Comparison of ENCODE assay signal across 18 cellular contexts in the genomic region with DNA sequence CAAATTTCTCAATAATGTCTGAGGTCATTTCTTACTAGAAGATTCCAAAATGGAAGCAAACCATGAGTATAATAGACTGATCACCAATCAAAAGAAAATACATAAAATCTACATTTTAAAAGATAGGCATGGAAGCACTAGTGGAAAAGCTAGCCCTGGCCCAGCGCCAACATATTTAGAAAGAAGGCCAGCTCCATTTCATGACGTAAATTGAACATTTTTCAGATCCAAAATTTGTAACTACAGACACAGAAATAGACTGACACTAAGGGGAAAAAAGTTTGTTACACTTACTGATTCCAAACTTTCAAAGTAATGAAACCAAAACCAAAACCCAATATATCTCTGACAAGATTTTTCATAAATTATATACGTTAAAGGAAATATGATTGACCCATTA.
DNase-seq lines count a peak whose midpoint lies in the region; ATAC-seq and TF ChIP-seq lines count a peak whose summit lies in the region.
"Had no signal": no experiment of that assay in that cellular context is flagged by ENCODE, and none has a peak within 500 bp of the region (broad histone marks: within the 10 kb centered on the region; RNA-seq: fewer than 3 reads in every experiment).

No MANE protein-coding gene starts in this region.

- H3K9me3 ChIP-seq in adrenal gland (replicated peaks in 1 of 3) (no peaks in the 10 kb centered on the region), right atrium auricular region (no peaks in the 10 kb centered on the region), testis (no peaks in the 10 kb centered on the region)
- H3K9me3 ChIP-seq: BLaER1 treated with 17β-estradiol and CSF1 and Interleukin-3, amounts not matched to agents 10 nM and 100 nM had no signal

- H3K36me3 ChIP-seq in adrenal gland (replicated peaks in 1 of 2) (no peaks in the 10 kb centered on the region), right atrium auricular region (no peaks in the 10 kb centered on the region), testis (ENCODE audit: low read depth, missing control alignments) (no peaks in the 10 kb centered on the region)
- H3K36me3 ChIP-seq: BLaER1 treated with 17β-estradiol and CSF1 and Interleukin-3, amounts not matched to agents 10 nM and 100 nM had no signal

- WGBS in adrenal gland, 4 donors, result 41 to 54% (median 51%) methylated on average over 3 of the region's 3 CpGs
- 72 to 73% methylated on average over 3 of the region's 3 CpGs for WGBS in testis, 2 donors

- ATAC-seq in HG02588 (IDR thresholded peaks at IDR 0.05; ENCODE audit: unreplicated experiment), result no peak
- ATAC-seq: GM23338, HCT116, PC-3 had no signal

- no peaks in the 10 kb centered on the region for H3K27me3 ChIP-seq in adrenal gland
- no peaks in the 10 kb centered on the region for H3K27me3 ChIP-seq in right atrium auricular region
- H3K27me3 ChIP-seq in testis, result no peaks in the 10 kb centered on the region
- H3K27me3 ChIP-seq: BLaER1 treated with 17β-estradiol and CSF1 and Interleukin-3, amounts not matched to agents 10 nM and 100 nM had no signal

- TF ChIP-seq CTCF in adrenal gland (IDR thresholded peaks at IDR 0.05) (no peak), right atrium auricular region (IDR thresholded peaks at IDR 0.05) (no peak), testis (IDR thresholded peaks at IDR 0.05) (no peak)

- DNase-seq in adrenal gland (peak in 6 of 7 donors; percentile 39 to 68 (median 62)), fibroblast of peridontal ligament (ENCODE audit: extremely low read depth) (peak; percentile 31), right atrium auricular region (ENCODE audit: low spot score) (peak; percentile 74), testis (peak; percentile 23), cerebellum (ENCODE audit: low spot score) (no peak)
- DNase-seq in activated CD4-positive, alpha-beta T cell treated with anti-CD3 and anti-CD28 coated beads for 48 hours, result no peak
- DNase-seq: CD8-positive, alpha-beta memory T cell; DMS79; NCI-H1417 treated with DMSO at 0.1 percent for 48 hours; NCI-H2029; NCI-H510A; NCI-H774; PC-3 had no signal

- no peak overlapping the region for H3K4me3 ChIP-seq in adrenal gland
- no peak overlapping the region for H3K4me3 ChIP-seq in right atrium auricular region
- H3K4me3 ChIP-seq in testis, result no peak overlapping the region
- H3K4me3 ChIP-seq: BLaER1 treated with 17β-estradiol and CSF1 and Interleukin-3, amounts not matched to agents 10 nM and 100 nM; GM23338 had no signal

- no peak overlapping the region for H3K27ac ChIP-seq in adrenal gland
- H3K27ac ChIP-seq in right atrium auricular region, result peak overlapping the region in 1 of 2 donors; percentile 21
- H3K27ac ChIP-seq in testis, result no peak overlapping the region
- H3K27ac ChIP-seq: BLaER1 treated with 17β-estradiol and CSF1 and Interleukin-3, amounts not matched to agents 10 nM and 100 nM; RWPE1 had no signal

- no peak for TF ChIP-seq POLR2A in adrenal gland (IDR thresholded peaks at IDR 0.05)
- no peak for TF ChIP-seq POLR2A in testis (IDR thresholded peaks at IDR 0.05)

- intact Hi-C loops in adrenal gland (cut with DNase I), result no loop called here
- intact Hi-C loops in testis (cut with DNase I; ENCODE audit: low total_unique reads), result no loop called here

- H3K4me1 ChIP-seq in adrenal gland (replicated peaks in 1 of 2), result peaks cover 0 to 5% of the 10 kb centered on the region in 2 donors
- H3K4me1 ChIP-seq in right atrium auricular region, result no peaks in the 10 kb centered on the region
- H3K4me1 ChIP-seq in testis, result no peaks in the 10 kb centered on the region
- H3K4me1 ChIP-seq: BLaER1 treated with 17β-estradiol and CSF1 and Interleukin-3, amounts not matched to agents 10 nM and 100 nM had no signal

Comparison
In these comparisons a context has a peak if more than half of its experiments do, and no peak if none do; other contexts are left out.
1. DNase-seq: peak in adrenal gland (6 of 7), fibroblast of peridontal ligament (single experiment), right atrium auricular region (single experiment) and testis (single experiment); none in cerebellum (single experiment) and activated CD4-positive, alpha-beta T cell treated with anti-CD3 and anti-CD28 coated beads for 48 hours (single experiment).